In genomic region chr2:183610724-183611123, GRCh38 we compare ENCODE assay signal across 25 cellular contexts.
DNase-seq lines count a peak whose midpoint lies in the region; ATAC-seq, FAIRE-seq and TF ChIP-seq lines count a peak whose summit lies in the region.
"Had no signal": no experiment of that assay in that cellular context is flagged by ENCODE, and none has a peak within 500 bp of the region (broad histone marks: within the 10 kb centered on the region; RNA-seq: fewer than 3 reads in every experiment).

No MANE protein-coding gene starts in this region.

- H3K4me2 ChIP-seq in HepG2 (ENCODE audit: low read depth, low read length) = no peak overlapping the region
- H3K4me2 ChIP-seq: A549 had no signal

- no peaks in the 10 kb centered on the region for H3K79me2 ChIP-seq in HepG2 (ENCODE audit: insufficient read depth, low read length)

- CTCF ChIA-PET in HepG2 (lab: Yijun Ruan, JAX; ENCODE audit: low intra/inter-chr PET ratio, low total read pairs) = no interaction called here

- H3K9me3 ChIP-seq in HepG2 (ENCODE audit: low read length) = no peaks in the 10 kb centered on the region
- no peaks in the 10 kb centered on the region for H3K9me3 ChIP-seq in right lobe of liver
- H3K9me3 ChIP-seq in colonic mucosa = no peaks in the 10 kb centered on the region
- H3K9me3 ChIP-seq: A549, Caco-2, gastroesophageal sphincter had no signal

- H4K20me1 ChIP-seq in HepG2 (ENCODE audit: insufficient read depth, low read length) = no peaks in the 10 kb centered on the region

- FAIRE-seq in HepG2 (lab: Jason Lieb, UNC) = no peak
- FAIRE-seq: A549, endometrium had no signal

- peaks cover 7% of the 10 kb centered on the region; the same call in 1 of the 2 replicates for H3K4me1 ChIP-seq in HepG2 (ENCODE audit: insufficient read depth, low read length)
- H3K4me1 ChIP-seq in right lobe of liver = no peaks in the 10 kb centered on the region
- no peaks in the 10 kb centered on the region for H3K4me1 ChIP-seq in colonic mucosa
- H3K4me1 ChIP-seq: A549 had no signal

- no TSS peak for BruUV-seq in HepG2 (replicated peaks; lab: Mats Ljungman, UMichigan)

- TF ChIP-seq CTCF in HepG2 (CRISPR knock-in tag; IDR thresholded peaks at IDR 0.05) (no peak), right lobe of liver (IDR thresholded peaks at IDR 0.05) (no peak), colonic mucosa (IDR thresholded peaks at IDR 0.05) (no peak)

- TF ChIP-seq RAD21 in HepG2 (CRISPR knock-in tag; IDR thresholded peaks at IDR 0.05) = no peak

- WGBS in HepG2 (ENCODE audit: low lambda C conversion rate) = 2% methylated on average over 2 of the region's 2 CpGs
- 37% methylated on average over 2 of the region's 2 CpGs for WGBS in right lobe of liver (ENCODE audit: insufficient coverage, low coverage, low lambda C conversion rate, missing lambda C conversion rate)

- DNase-seq in HepG2 (ENCODE audit: low spot score) = no peak
- no peak for DNase-seq in right lobe of liver
- DNase-seq in SK-MEL-5 (ENCODE audit: low read depth, low spot score) = peak; percentile 14
- DNase-seq in islet precursor cell = peak; percentile 59
- no peak for DNase-seq in C1 segment of cervical spinal cord (lab: John Stamatoyannopoulos, UW)
- no peak for DNase-seq in colonic mucosa
- DNase-seq: activated B cell treated with CpG ODN at 0.5 μM for 24 hours; activated CD4-positive, alpha-beta T cell treated with anti-CD3 and anti-CD28 coated beads, Interleukin-2, amount 50 U/mL, for 48 hours; anterior cingulate cortex; Caco-2; EL; hypothalamus; NCI-H1694; NCI-H69; stimulated activated CD4-positive, alpha-beta T cell treated with anti-CD3 and anti-CD28 coated beads, Interleukin-2, amount 100 ng/mL, for 24 hours; T1000; trophoblast cell had no signal

- POLR2A ChIA-PET in HepG2 (lab: Yijun Ruan, JAX) = no interaction called here

- no peak overlapping the region for H3K4me3 ChIP-seq in HepG2 (replicated peaks in 1 of 3; ENCODE audit: insufficient read depth in 1 of 3, low read depth in 2 of 3, low read length in 3 of 3)
- no peak overlapping the region for H3K4me3 ChIP-seq in right lobe of liver
- H3K4me3 ChIP-seq in colonic mucosa = no peak overlapping the region
- H3K4me3 ChIP-seq: A549, gastroesophageal sphincter, lung, skin epidermis had no signal

- intact Hi-C loops in HepG2 (cut with micrococcal nuclease; ENCODE audit: unreplicated experiment) = no loop called here
- intact Hi-C loops in right lobe of liver (cut with DNase I) = no loop called here
- intact Hi-C loops in colonic mucosa (cut with DNase I) = no loop called here

- no peaks in the 10 kb centered on the region for H3K27me3 ChIP-seq in HepG2 (ENCODE audit: control insufficient read depth in 1 of 2, insufficient read depth in 2 of 2, low read length in 2 of 2)
- no peaks in the 10 kb centered on the region for H3K27me3 ChIP-seq in right lobe of liver
- H3K27me3 ChIP-seq in colonic mucosa = no peaks in the 10 kb centered on the region
- H3K27me3 ChIP-seq: gastroesophageal sphincter had no signal

- TF ChIP-seq EP300 in HepG2 (IDR thresholded peaks at IDR 0.05; ENCODE audit: low read depth in 2 of 2, low read length in 2 of 2) (no peak), HepG2 (CRISPR knock-in tag; IDR thresholded peaks at IDR 0.05; ENCODE audit: borderline replicate concordance) (no peak)

- no peak overlapping the region for H3K27ac ChIP-seq in HepG2 (ENCODE audit: extremely low read length, insufficient read depth, low read length)
- no peak overlapping the region for H3K27ac ChIP-seq in right lobe of liver
- no peak overlapping the region for H3K27ac ChIP-seq in colonic mucosa
- H3K27ac ChIP-seq: A549, gastroesophageal sphincter, skin epidermis had no signal

- ATAC-seq in HepG2 = peak; percentile 72
- no peak for ATAC-seq in right lobe of liver
- ATAC-seq in GM19455 (IDR thresholded peaks at IDR 0.05; ENCODE audit: unreplicated experiment) = no peak
- no peak for ATAC-seq in HG03196 (IDR thresholded peaks at IDR 0.05; ENCODE audit: unreplicated experiment)
- ATAC-seq: A549; activated naive CD4-positive, alpha-beta T cell treated with anti-CD3 and anti-CD28 coated beads, Interleukin-2, amount 50 U/mL, for 72 hours; gastroesophageal sphincter had no signal

- H3K9ac ChIP-seq in HepG2 (ENCODE audit: insufficient read depth, low read depth, low read length) = no peak overlapping the region
- H3K9ac ChIP-seq in colonic mucosa (ENCODE audit: low read depth in 2 of 2, low read length in 2 of 2) = no peak overlapping the region

- no peak for TF ChIP-seq POLR2A in HepG2 (IDR thresholded peaks at IDR 0.05; ENCODE audit: insufficient read depth in 1 of 2, low read depth in 2 of 2, low read length in 2 of 2)
- TF ChIP-seq POLR2A in right lobe of liver (IDR thresholded peaks at IDR 0.05) = no peak

- H3K36me3 ChIP-seq in HepG2 (replicated peaks in 1 of 2; ENCODE audit: control insufficient read depth in 1 of 2, insufficient read depth in 2 of 2, low read length in 2 of 2) (no peaks in the 10 kb centered on the region), right lobe of liver (no peaks in the 10 kb centered on the region), colonic mucosa (no peaks in the 10 kb centered on the region)
- H3K36me3 ChIP-seq: gastroesophageal sphincter had no signal

- no peak overlapping the region for H2AFZ ChIP-seq in HepG2 (ENCODE audit: low read length)

- in situ Hi-C loops in HepG2 (cut with HindIII; ENCODE audit: extremely low pct_ligation_motif_present, low pct_unique_long_range_greater_than_20kb) = no loop called here
- in situ Hi-C loops in SK-MEL-5 (cut with HindIII; ENCODE audit: low pct_unique_long_range_greater_than_20kb, low sequenced_read_pairs) = no loop called here

TF ChIP-seq in HepG2, 621 proteins besides CTCF, POLR2A, EP300 and RAD21:
- TF ChIP-seq ZNF274 (CRISPR knock-in tag; IDR thresholded peaks at IDR 0.05) (no peak), ZNF83 (CRISPR knock-in tag; IDR thresholded peaks at IDR 0.05; ENCODE audit: borderline replicate concordance) (no peak)

Comparison
In these comparisons a context has a peak if more than half of its experiments do, and no peak if none do; other contexts are left out.
1. DNase-seq: peak in SK-MEL-5 (single experiment) and islet precursor cell (single experiment); none in HepG2 (single experiment), right lobe of liver (0 of 3), C1 segment of cervical spinal cord (0 of 14) and colonic mucosa (single experiment).